24 cellular contexts compared by ENCODE assay signal in the genomic region with DNA sequence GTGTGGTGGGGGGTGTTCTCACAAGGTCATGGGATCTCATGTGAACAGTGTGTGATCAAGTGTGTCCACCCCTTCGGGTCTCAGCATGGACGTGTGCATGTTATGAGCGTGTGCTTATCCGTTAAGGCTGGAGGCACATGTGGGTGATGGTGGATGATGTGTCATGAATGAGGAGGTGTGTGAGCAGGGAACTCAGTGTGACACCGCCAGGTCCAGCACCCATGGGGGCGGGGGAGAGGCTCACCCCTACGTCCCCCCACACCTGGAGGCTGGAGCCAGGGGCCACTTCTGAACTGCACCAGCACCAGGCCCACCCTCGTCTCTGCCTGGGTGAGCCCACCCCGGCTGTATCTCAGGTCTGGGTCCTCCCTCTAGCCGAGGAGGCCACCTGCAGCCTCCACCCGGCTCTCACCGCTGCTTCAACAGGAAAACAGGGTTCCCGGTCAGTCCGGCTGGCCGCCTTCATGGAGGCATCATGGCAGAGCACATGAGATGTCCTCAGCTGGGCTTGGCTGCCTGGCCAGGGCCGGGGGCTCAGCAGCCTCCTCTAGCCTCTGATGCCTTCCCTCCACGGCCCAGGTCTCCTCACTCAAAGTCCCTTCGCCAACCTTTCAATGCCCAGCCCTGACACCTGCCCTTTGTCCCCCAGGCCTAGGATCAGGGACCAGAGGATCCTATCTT. TPM values are rescaled to one million over a fixed set of nuclear protein-coding genes. Genes with fewer than 3 reads are reported as not detected.
"Had no signal": no experiment of that assay in that cellular context is flagged by ENCODE, and none has a peak within 500 bp of the region (broad histone marks: within the 10 kb centered on the region; RNA-seq: fewer than 3 reads in every experiment).

No MANE protein-coding gene starts in this region.

- H3K27ac Mint-ChIP-seq: IgD-negative memory B cell had no signal

- H3K36me3 ChIP-seq: SJSA1 had no signal

- H3K27ac ChIP-seq: KMS-11, SJSA1, SK-N-MC had no signal

- ATAC-seq: K562 had no signal

- H3K4me1 ChIP-seq: SJSA1 had no signal

- DNase-seq: Kasumi-1, MM.1S, NCI-H1092 treated with DMSO at 0.1 percent for 48 hours, NCI-H1436, NCI-H187, NCI-H2029, NCI-H2081 treated with DMSO at 0.1 percent for 48 hours, NCI-H2171, NCI-H226, NCI-H446, NCI-H510A, NCI-H524 treated with DMSO at 0.1 percent for 48 hours, NCI-H69, NCI-H774, Right ventricle myocardium superior, RPMI8226, SIG-M5 had no signal

- H3K4me3 ChIP-seq: K562, SJSA1, SK-N-MC had no signal

- H3K9me3 Mint-ChIP-seq: IgD-negative memory B cell had no signal

- H3K4me1 Mint-ChIP-seq: IgD-negative memory B cell had no signal

- H3K36me3 Mint-ChIP-seq: IgD-negative memory B cell had no signal

- H3K9me3 ChIP-seq: SJSA1 had no signal

RNA-seq across cellular contexts. Expression of a gene that starts 34.2 kb away (rescaled TPM):
- total RNA-seq: HT1080, M059J, SJSA1 had no signal
- polyA plus RNA-seq: IgD-negative memory B cell, K562 had no signal

RNA-seq across cellular contexts. Expression of a gene that starts 38.9 kb away (rescaled TPM):
- total RNA-seq: HT1080, K562, M059J, Right ventricle myocardium superior, SJSA1 had no signal
- polyA plus RNA-seq: IgD-negative memory B cell, K562 had no signal

RNA-seq across cellular contexts. Expression of a gene that starts 41.2 kb away (rescaled TPM):
- total RNA-seq: HT1080, M059J, SJSA1 had no signal
- polyA plus RNA-seq: IgD-negative memory B cell, K562 had no signal

RNA-seq across cellular contexts. Expression of a gene that starts 50.8 kb away (rescaled TPM):
- total RNA-seq: HT1080, M059J, SJSA1 had no signal
- polyA plus RNA-seq: IgD-negative memory B cell, K562 had no signal
